Comparison of ENCODE assay signal across 11 cellular contexts in the genomic region with DNA sequence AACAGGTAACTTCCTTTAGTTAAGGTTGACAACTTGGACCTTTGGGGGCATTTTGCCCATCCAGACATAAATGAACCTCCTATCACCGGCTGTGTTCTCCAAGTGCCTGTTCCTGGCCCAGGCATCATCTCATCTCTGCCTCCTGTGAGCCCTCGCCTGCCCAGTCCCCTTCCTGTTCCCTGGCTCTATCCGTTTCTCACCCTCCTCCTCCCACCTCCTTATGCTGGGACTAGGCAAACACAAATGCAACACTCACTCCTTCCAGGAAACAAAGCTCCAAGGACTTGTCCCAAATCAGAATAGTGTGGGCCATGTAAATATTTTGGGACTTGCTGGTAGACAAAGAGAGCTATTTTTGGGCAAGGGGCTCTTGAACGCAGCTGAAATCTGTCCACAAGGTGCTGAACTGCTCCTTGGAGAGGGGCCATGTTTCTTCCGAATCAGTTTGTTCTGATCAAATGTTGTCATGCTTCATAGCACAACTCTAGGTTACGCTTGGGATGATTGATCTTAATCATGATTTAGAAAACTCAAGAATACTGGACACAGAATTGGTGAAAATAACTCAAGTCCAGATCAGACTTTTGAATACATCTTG. TPM values are rescaled to one million over a fixed set of nuclear protein-coding genes. Genes with fewer than 3 reads are reported as not detected.
DNase-seq lines count a peak whose midpoint lies in the region; ATAC-seq and TF ChIP-seq lines count a peak whose summit lies in the region.
"Had no signal": no experiment of that assay in that cellular context is flagged by ENCODE, and none has a peak within 500 bp of the region (broad histone marks: within the 10 kb centered on the region; RNA-seq: fewer than 3 reads in every experiment).

No MANE protein-coding gene starts in this region.

- TF ChIP-seq CTCF in choroid plexus epithelial cell (conservative IDR thresholded peaks at IDR 0.05; ENCODE audit: low read depth, low read length), result no peak
- TF ChIP-seq CTCF in type B pancreatic cell (conservative IDR thresholded peaks at IDR 0.05), result no peak

- H3K4me3 ChIP-seq in choroid plexus epithelial cell (ENCODE audit: low read depth, low read length), result no peak overlapping the region
- H3K4me3 ChIP-seq: mucosa of descending colon had no signal

- peaks cover 16% of the 10 kb centered on the region for H3K9me3 Mint-ChIP-seq in activated T-cell treated with anti-CD3 and anti-CD28 coated beads, Interleukin-2, amount 50 U/mL, for 24 hours
- H3K9me3 Mint-ChIP-seq in type B pancreatic cell, result no peaks in the 10 kb centered on the region

- DNase-seq in activated T-cell treated with anti-CD3 and anti-CD28 coated beads, Interleukin-2, amount 50 U/mL, for 24 hours, result no peak
- DNase-seq in activated T-cell treated with anti-CD3 and anti-CD28 coated beads for 4 hours (no peak), choroid plexus epithelial cell (ENCODE audit: low read depth) (peak; percentile 27), myocyte (ENCODE audit: low read depth) (peak; percentile 48), type B pancreatic cell (ENCODE audit: extremely low spot score, unreplicated experiment) (no peak), left lobe of liver (ENCODE audit: low spot score) (no peak)
- no peak for DNase-seq in activated CD4-positive, CD25-positive, alpha-beta regulatory T cell (lab: John Stamatoyannopoulos, UW)
- DNase-seq: effector CD8-positive, alpha-beta T cell; NCI-H187 treated with DMSO at 0.1 percent for 48 hours had no signal

- peaks cover 95% of the 10 kb centered on the region for H3K4me1 Mint-ChIP-seq in activated T-cell treated with anti-CD3 and anti-CD28 coated beads, Interleukin-2, amount 50 U/mL, for 24 hours (ENCODE audit: low read depth)
- peaks cover 56% of the 10 kb centered on the region for H3K4me1 Mint-ChIP-seq in type B pancreatic cell (ENCODE audit: unreplicated experiment)

- H3K36me3 Mint-ChIP-seq in activated T-cell treated with anti-CD3 and anti-CD28 coated beads, Interleukin-2, amount 50 U/mL, for 24 hours (ENCODE audit: low read depth), result peaks cover 78% of the 10 kb centered on the region
- H3K36me3 Mint-ChIP-seq in type B pancreatic cell, result peaks cover 11% of the 10 kb centered on the region

- no peaks in the 10 kb centered on the region for H3K27me3 Mint-ChIP-seq in activated T-cell treated with anti-CD3 and anti-CD28 coated beads, Interleukin-2, amount 50 U/mL, for 24 hours
- H3K27me3 Mint-ChIP-seq in type B pancreatic cell, result no peaks in the 10 kb centered on the region

- ATAC-seq in left lobe of liver (no peak), GM18858 (IDR thresholded peaks at IDR 0.05; ENCODE audit: unreplicated experiment) (no peak)

- H3K27ac Mint-ChIP-seq in activated T-cell treated with anti-CD3 and anti-CD28 coated beads, Interleukin-2, amount 50 U/mL, for 24 hours, result peak overlapping the region; percentile 89
- H3K27ac Mint-ChIP-seq in type B pancreatic cell, result no peak overlapping the region

- peak overlapping the region; percentile 51 for H3K4me3 Mint-ChIP-seq in activated T-cell treated with anti-CD3 and anti-CD28 coated beads, Interleukin-2, amount 50 U/mL, for 24 hours
- peak overlapping the region; percentile 4 for H3K4me3 Mint-ChIP-seq in type B pancreatic cell

RNA-seq across cellular contexts. Expression of gene MBP, which starts 25.3 kb away (rescaled TPM):
- total RNA-seq in myocyte (3.2 and 7.2 TPM in 2 replicates), type B pancreatic cell (ENCODE audit: low replicate concordance) (14.5 and 34.0 TPM in 2 replicates), left lobe of liver (24.1 TPM)
- polyA plus RNA-seq in myocyte (2012), result 8.2 TPM

Comparison
In these comparisons a context has a peak if more than half of its experiments do, and no peak if none do; other contexts are left out.
1. DNase-seq: peak in choroid plexus epithelial cell (single experiment) and myocyte (single experiment); none in activated T-cell treated with anti-CD3 and anti-CD28 coated beads, Interleukin-2, amount 50 U/mL, for 24 hours (single experiment), activated T-cell treated with anti-CD3 and anti-CD28 coated beads for 4 hours (single experiment), type B pancreatic cell (single experiment), left lobe of liver (single experiment) and activated CD4-positive, CD25-positive, alpha-beta regulatory T cell (0 of 4).